ENCODE assay signal across 1 cellular context in genomic region chr4:17723648-17724047, GRCh38.
TF ChIP-seq lines count a peak whose summit lies in the region.

No MANE protein-coding gene starts in this region.

TF ChIP-seq in HepG2, 621 proteins besides CTCF, POLR2A, EP300 and RAD21 (continued from another document):
- TF ChIP-seq ZNF512 (CRISPR knock-in tag; IDR thresholded peaks at IDR 0.05) = no peak
